In genomic region chr1:40391688-40392145, GRCh38 we compare ENCODE assay signal across 8 cellular contexts. TPM values are rescaled to one million over a fixed set of nuclear protein-coding genes. Genes with fewer than 3 reads are reported as not detected.
DNase-seq lines count a peak whose midpoint lies in the region; ATAC-seq and TF ChIP-seq lines count a peak whose summit lies in the region.

No MANE protein-coding gene starts in this region.

- no peaks in the 10 kb centered on the region for H3K9me3 ChIP-seq in neural progenitor cell (ENCODE audit: low read depth)

- H3K9me3 Mint-ChIP-seq in activated CD8-positive, alpha-beta T cell treated with anti-CD3 and anti-CD28 coated beads, Interleukin-2, amount 10 ng/mL, durations not matched to agents 7 days and 5 days (ENCODE audit: insufficient read depth): no peaks in the 10 kb centered on the region
- no peaks in the 10 kb centered on the region for H3K9me3 Mint-ChIP-seq in neural progenitor cell

- H3K79me2 ChIP-seq in neural progenitor cell (ENCODE audit: low read depth): no peaks in the 10 kb centered on the region

- POLR2A ChIA-PET in activated CD8-positive, alpha-beta T cell treated with anti-CD3 and anti-CD28 coated beads, Interleukin-2, amount 10 ng/mL, durations not matched to agents 7 days and 5 days (lab: Charles Lee): interaction anchor here (0.6 to 16.0 kb wide), 4 partner anchors 8 to 58 kb away, joined by 5 to 381 read pairs (median 104); partner anchors contain the start of genes SMAP2 and ZFP69B

- peak overlapping the region; percentile 11 for H3K27ac Mint-ChIP-seq in activated CD8-positive, alpha-beta T cell treated with anti-CD3 and anti-CD28 coated beads, Interleukin-2, amount 10 ng/mL, durations not matched to agents 7 days and 5 days
- H3K27ac Mint-ChIP-seq in neural progenitor cell: no peak overlapping the region

- peak overlapping the region; percentile 47 for H3K4me2 ChIP-seq in neural progenitor cell

- no peak overlapping the region for H2AFZ ChIP-seq in neural progenitor cell (replicated peaks)

- no peak overlapping the region for H3K9ac ChIP-seq in neural progenitor cell

- TF ChIP-seq CTCF in neural progenitor cell (IDR thresholded peaks at IDR 0.05): no peak

- peaks cover 29% of the 10 kb centered on the region for H3K4me1 ChIP-seq in neural progenitor cell

- no peaks in the 10 kb centered on the region for H3K27me3 ChIP-seq in neural progenitor cell

- H3K4me3 Mint-ChIP-seq in activated CD8-positive, alpha-beta T cell treated with anti-CD3 and anti-CD28 coated beads, Interleukin-2, amount 10 ng/mL, durations not matched to agents 7 days and 5 days: no peak overlapping the region
- no peak overlapping the region for H3K4me3 Mint-ChIP-seq in neural progenitor cell

- ATAC-seq in GM18520 (IDR thresholded peaks at IDR 0.05; ENCODE audit: unreplicated experiment) (peak; percentile 40), HG03097 (IDR thresholded peaks at IDR 0.05; ENCODE audit: low FRiP score, unreplicated experiment) (peak; percentile 39)
- no peak for ATAC-seq in activated CD8-positive, alpha-beta T cell treated with anti-CD3 and anti-CD28 coated beads, Interleukin-2, amount 10 ng/mL, durations not matched to agents 7 days and 5 days

- peaks cover 92% of the 10 kb centered on the region for H3K4me1 Mint-ChIP-seq in activated CD8-positive, alpha-beta T cell treated with anti-CD3 and anti-CD28 coated beads, Interleukin-2, amount 10 ng/mL, durations not matched to agents 7 days and 5 days (ENCODE audit: low read depth)
- H3K4me1 Mint-ChIP-seq in neural progenitor cell: peaks cover 8% of the 10 kb centered on the region

- peaks cover 17% of the 10 kb centered on the region for H3F3A ChIP-seq in neural progenitor cell (ENCODE audit: low read depth)

- DNase-seq in activated CD8-positive, alpha-beta T cell treated with anti-CD3 and anti-CD28 coated beads, Interleukin-2, amount 10 ng/mL, durations not matched to agents 7 days and 5 days: no peak
- no peak for DNase-seq in neural progenitor cell (ENCODE audit: low spot score)
- DNase-seq in AG08395 (ENCODE audit: low spot score): no peak
- DNase-seq in DMS79 treated with DMSO at 0.1 percent for 48 hours (lab: John Stamatoyannopoulos, UW): no peak
- DNase-seq in NCI-H1694 (lab: John Stamatoyannopoulos, UW): no peak
- no peak for DNase-seq in hepatic stellate cell (ENCODE audit: low spot score)

- H4K20me1 ChIP-seq in neural progenitor cell (ENCODE audit: low read depth): no peaks in the 10 kb centered on the region

- CTCF ChIA-PET in activated CD8-positive, alpha-beta T cell treated with anti-CD3 and anti-CD28 coated beads, Interleukin-2, amount 10 ng/mL, durations not matched to agents 7 days and 5 days (lab: Charles Lee): interaction anchor here (0.9 to 16.5 kb wide), 6 partner anchors 9 to 248 kb away, joined by 3 to 206 read pairs (median 4); partner anchors contain the start of gene SMAP2

- no peak overlapping the region for H3K27ac ChIP-seq in neural progenitor cell

- peaks cover 55% of the 10 kb centered on the region for H3K36me3 Mint-ChIP-seq in activated CD8-positive, alpha-beta T cell treated with anti-CD3 and anti-CD28 coated beads, Interleukin-2, amount 10 ng/mL, durations not matched to agents 7 days and 5 days (ENCODE audit: low read depth)
- H3K36me3 Mint-ChIP-seq in neural progenitor cell: peaks cover 14% of the 10 kb centered on the region

- no peak overlapping the region for H3K4me3 ChIP-seq in neural progenitor cell

- no peaks in the 10 kb centered on the region for H3K36me3 ChIP-seq in neural progenitor cell

- H3K27me3 Mint-ChIP-seq in activated CD8-positive, alpha-beta T cell treated with anti-CD3 and anti-CD28 coated beads, Interleukin-2, amount 10 ng/mL, durations not matched to agents 7 days and 5 days (ENCODE audit: low read depth): no peaks in the 10 kb centered on the region
- H3K27me3 Mint-ChIP-seq in neural progenitor cell (ENCODE audit: insufficient read depth, low read depth): no peaks in the 10 kb centered on the region

RNA-seq across cellular contexts. Expression of gene SMAP2, which starts 18.2 kb away (rescaled TPM):
- 100 to 1,000 TPM; 106 to 107 TPM for total RNA-seq in activated CD8-positive, alpha-beta T cell treated with anti-CD3 and anti-CD28 coated beads, Interleukin-2, amount 10 ng/mL, durations not matched to agents 7 days and 5 days
- total RNA-seq in neural progenitor cell (ENCODE audit: low replicate concordance): 9.4 and 11.7 TPM in 2 replicates

RNA-seq across cellular contexts. Expression of gene ZFP69B, which starts 58.6 kb away (rescaled TPM):
- total RNA-seq in activated CD8-positive, alpha-beta T cell treated with anti-CD3 and anti-CD28 coated beads, Interleukin-2, amount 10 ng/mL, durations not matched to agents 7 days and 5 days: 1 to 10 TPM; 3.6 to 3.8 TPM
- total RNA-seq in neural progenitor cell (ENCODE audit: low replicate concordance): 11.0 and 17.1 TPM in 2 replicates
